Comparison of ENCODE assay signal across 6 cellular contexts in the genomic region with DNA sequence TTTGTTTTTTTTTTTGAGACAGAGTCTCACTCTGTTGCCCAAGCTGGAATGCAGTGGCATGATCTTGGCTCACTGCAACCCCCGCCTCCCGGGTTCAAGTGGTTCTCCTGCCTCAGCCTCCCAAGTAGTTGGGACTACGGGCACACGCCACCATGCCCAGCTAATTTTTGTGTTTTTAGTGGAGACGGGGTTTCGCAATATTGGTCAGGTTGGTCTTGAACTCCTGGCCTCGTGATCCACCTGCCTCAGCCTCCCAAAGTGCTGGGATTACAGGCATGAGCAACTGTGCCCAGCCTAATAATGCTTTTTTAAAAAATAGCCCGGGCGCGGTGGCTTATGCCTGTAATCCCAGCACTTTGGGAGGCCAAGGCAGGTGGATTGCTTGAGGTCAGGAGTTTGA. TPM values are rescaled to one million over a fixed set of nuclear protein-coding genes. Genes with fewer than 3 reads are reported as not detected.
DNase-seq lines count a peak whose midpoint lies in the region; ATAC-seq, FAIRE-seq and TF ChIP-seq lines count a peak whose summit lies in the region.
"Not testable (repeated sequence)": the region's sequence is repeated elsewhere in the genome, so short reads cannot be mapped to it uniquely, and the experiment has no call there.

No MANE protein-coding gene starts in this region.

- H3K9ac ChIP-seq in K562 (ENCODE audit: insufficient read depth in 1 of 2, low read depth in 2 of 2, low read length in 2 of 2); HepG2 (ENCODE audit: insufficient read depth, low read depth, low read length): not testable (repeated sequence)

- not testable (repeated sequence) for H3K4me2 ChIP-seq in K562 (ENCODE audit: insufficient read depth, low read length); HepG2 (ENCODE audit: low read depth, low read length)

- H3K27me3 ChIP-seq in K562 (ENCODE audit: control insufficient read depth in 2 of 2, insufficient read depth in 2 of 2, low read length in 2 of 2); left ventricle myocardium inferior (ENCODE audit: low read depth); HepG2 (ENCODE audit: control insufficient read depth in 1 of 2, insufficient read depth in 2 of 2, low read length in 2 of 2); gastrocnemius medialis: not testable (repeated sequence)

- DNase-seq in K562 (ENCODE audit: extremely low read depth in 1 of 4, low spot score in 3 of 4); left ventricle myocardium inferior; HepG2 (ENCODE audit: low spot score): not testable (repeated sequence)
- DNase-seq in gastrocnemius medialis = peak in 1 of 2 donors; percentile 32

- not testable (repeated sequence) for H4K20me1 ChIP-seq in K562 (replicated peaks; ENCODE audit: control insufficient read depth, insufficient read depth, low read length); HepG2 (ENCODE audit: insufficient read depth, low read length)

- H3K9me1 ChIP-seq in K562 (ENCODE audit: control insufficient read depth, insufficient read depth, low read length) = not testable (repeated sequence)

- not testable (repeated sequence) for TF ChIP-seq RAD21 in Ishikawa (IDR thresholded peaks at IDR 0.05; ENCODE audit: low read depth); K562 (CRISPR knock-in tag; conservative IDR thresholded peaks at IDR 0.05 in 1 of 2, IDR thresholded peaks at IDR 0.05 in 1 of 2); HepG2 (CRISPR knock-in tag; IDR thresholded peaks at IDR 0.05)

- TF ChIP-seq CTCF in C4-2B (conservative IDR thresholded peaks at IDR 0.05); K562 (IDR thresholded peaks at IDR 0.05 in 2 of 3, conservative IDR thresholded peaks at IDR 0.05 in 1 of 3; ENCODE audit: insufficient read depth in 2 of 3, low read depth in 1 of 3, low read length in 3 of 3); left ventricle myocardium inferior (IDR thresholded peaks at IDR 0.05; ENCODE audit: borderline replicate concordance); HepG2 (CRISPR knock-in tag; IDR thresholded peaks at IDR 0.05); gastrocnemius medialis (IDR thresholded peaks at IDR 0.05 in 4 of 5, conservative IDR thresholded peaks at IDR 0.05 in 1 of 5): not testable (repeated sequence)

- intact Hi-C loops in K562 (cut with micrococcal nuclease); left ventricle myocardium inferior (cut with micrococcal nuclease); HepG2 (cut with micrococcal nuclease; ENCODE audit: unreplicated experiment): not testable (repeated sequence)
- intact Hi-C loops in gastrocnemius medialis (cut with DNase I; ENCODE audit: low total_unique reads) = loop anchor here (5.0 kb wide), 1 partner anchor 524 kb away; no protein-coding TSS in a partner anchor

- not testable (repeated sequence) for H2AFZ ChIP-seq in K562 (ENCODE audit: low read depth, low read length); HepG2 (ENCODE audit: low read length)

- WGBS in K562 (ENCODE audit: insufficient coverage, low coverage, missing lambda C conversion rate) = 97% methylated on average over 7 of the region's 10 CpGs
- 94% methylated on average over 10 of the region's 10 CpGs for WGBS in HepG2 (ENCODE audit: low lambda C conversion rate)

- H3K4me3 ChIP-seq in K562; left ventricle myocardium inferior; HepG2 (replicated peaks in 1 of 3; ENCODE audit: insufficient read depth in 1 of 3, low read depth in 2 of 3, low read length in 3 of 3); gastrocnemius medialis: not testable (repeated sequence)

- in situ Hi-C loops in K562 (cut with MboI); HepG2 (cut with HindIII; ENCODE audit: extremely low pct_ligation_motif_present, low pct_unique_long_range_greater_than_20kb); gastrocnemius medialis (cut with MboI; ENCODE audit: low sequenced_read_pairs in 4 of 4): not testable (repeated sequence)

- peak overlapping the region; percentile 56 for H3K27ac ChIP-seq in C4-2B
- not testable (repeated sequence) for H3K27ac ChIP-seq in K562 (ENCODE audit: extremely low read depth, low read depth, low read length); HepG2 (ENCODE audit: extremely low read length, insufficient read depth, low read length)
- H3K27ac ChIP-seq in left ventricle myocardium inferior (replicated peaks) = peak overlapping the region; percentile 76
- H3K27ac ChIP-seq in gastrocnemius medialis = peak overlapping the region; percentile 80 to 89 (median 86)

- FAIRE-seq in K562 (lab: Jason Lieb, UNC); HepG2 (lab: Jason Lieb, UNC): not testable (repeated sequence)

- not testable (repeated sequence) for ATAC-seq in K562, HepG2, gastrocnemius medialis

- CTCF ChIA-PET in K562 (lab: Yijun Ruan, JAX; ENCODE audit: low intra/inter-chr PET ratio); HepG2 (lab: Yijun Ruan, JAX; ENCODE audit: low intra/inter-chr PET ratio, low total read pairs): not testable (repeated sequence)

- not testable (repeated sequence) for H3K4me1 ChIP-seq in K562 (replicated peaks in 1 of 2; ENCODE audit: control insufficient read depth in 2 of 2, insufficient read depth in 2 of 2, low read length in 2 of 2)
- peaks cover 18% of the 10 kb centered on the region for H3K4me1 ChIP-seq in left ventricle myocardium inferior
- peaks cover 17% of the 10 kb centered on the region for H3K4me1 ChIP-seq in HepG2 (ENCODE audit: insufficient read depth, low read length)
- peaks cover 12 to 16% of the 10 kb centered on the region in 2 donors for H3K4me1 ChIP-seq in gastrocnemius medialis

- not testable (repeated sequence) for TF ChIP-seq POLR2A in K562 (conservative IDR thresholded peaks at IDR 0.05); HepG2 (IDR thresholded peaks at IDR 0.05; ENCODE audit: insufficient read depth in 1 of 2, low read depth in 2 of 2, low read length in 2 of 2); gastrocnemius medialis (IDR thresholded peaks at IDR 0.05)

- H3K9me3 ChIP-seq in K562 (replicated peaks; ENCODE audit: control insufficient read depth, insufficient read depth, low read depth, low read length); left ventricle myocardium inferior (replicated peaks); HepG2 (ENCODE audit: low read length); gastrocnemius medialis: not testable (repeated sequence)

- H3K79me2 ChIP-seq in K562 (ENCODE audit: control insufficient read depth, insufficient read depth, low read length); HepG2 (ENCODE audit: insufficient read depth, low read length): not testable (repeated sequence)

- not testable (repeated sequence) for TF ChIP-seq EP300 in Ishikawa (IDR thresholded peaks at IDR 0.05; ENCODE audit: borderline replicate concordance); K562 (IDR thresholded peaks at IDR 0.05; ENCODE audit: low read length); HepG2 (IDR thresholded peaks at IDR 0.05; ENCODE audit: low read depth in 2 of 2, low read length in 2 of 2); HepG2 (CRISPR knock-in tag; IDR thresholded peaks at IDR 0.05; ENCODE audit: borderline replicate concordance)

- POLR2A ChIA-PET in K562 (lab: Yijun Ruan, JAX); HepG2 (lab: Yijun Ruan, JAX): not testable (repeated sequence)

- peaks cover 41% of the 10 kb centered on the region; the same call in 2 of the 3 replicates for H3K36me3 ChIP-seq in K562 (ENCODE audit: control insufficient read depth, insufficient read depth, low read length)
- peaks cover 47% of the 10 kb centered on the region for H3K36me3 ChIP-seq in left ventricle myocardium inferior
- H3K36me3 ChIP-seq in HepG2 (replicated peaks in 1 of 2; ENCODE audit: control insufficient read depth in 1 of 2, insufficient read depth in 2 of 2, low read length in 2 of 2) = peaks cover 11 to 60% of the 10 kb centered on the region in 2 experiments
- H3K36me3 ChIP-seq in gastrocnemius medialis = peaks cover 0 to 13% of the 10 kb centered on the region in 2 donors

- not testable (repeated sequence) for BruUV-seq in K562 (replicated peaks; lab: Mats Ljungman, UMichigan); HepG2 (replicated peaks; lab: Mats Ljungman, UMichigan)

RNA-seq across cellular contexts. Expression of a gene that starts 44.6 kb away (rescaled TPM):
- 47.5 and 49.5 TPM in 2 replicates for total RNA-seq in K562 (2011; cell fraction: chromatin; rRNA removed; ENCODE audit: low replicate concordance)
- total RNA-seq in K562 (2011; cell fraction: nucleolus; rRNA removed) = 29.6 and 31.0 TPM in 2 replicates
- total RNA-seq in K562 (2011; cell fraction: nucleoplasm; rRNA removed) = 18.6 and 28.7 TPM in 2 replicates
- total RNA-seq in K562 (2014; rRNA removed) (6.9 and 7.3 TPM in 2 replicates), K562 (2014; rRNA removed; fragmentation: Illumina TruSeq; extraction: Trizol) (8.9 and 11.7 TPM in 2 replicates), K562 (2015; rRNA removed; fragmentation: Illumina TruSeq; extraction: Trizol) (10.9 and 11.0 TPM in 2 replicates), K562 (2021) (12.2 and 13.8 TPM in 2 replicates), left ventricle myocardium inferior (17.9 TPM), HepG2 (2016; rRNA removed; fragmentation: Illumina TruSeq; extraction: Trizol) (28.5 and 35.1 TPM in 2 replicates), gastrocnemius medialis (10 to 100 TPM in 3 of 4 donors, 1 to 10 TPM in 1; 6.1 to 40.6 (median 18.0) TPM)
- polyA plus RNA-seq in K562 (2011; rRNA removed) (16.5 and 18.5 TPM in 2 replicates), K562 (2014; fragmentation: Illumina TruSeq; extraction: Trizol) (12.1 and 15.6 TPM in 2 replicates), K562 (2014; fragmentation: Nextera tagmentation; extraction: Ambion mirVana) (10 to 100 TPM; 14.1 to 23.2 TPM), K562 (2014; rRNA removed) (10.6 and 12.9 TPM in 2 replicates), HepG2 (2011; rRNA removed) (23.6 and 25.5 TPM in 2 replicates)
- polyA plus RNA-seq in K562 (2011; cell fraction: cytosol; rRNA removed) = 18.8 and 20.8 TPM in 2 replicates
- polyA plus RNA-seq in K562 (2011; cell fraction: nucleus; rRNA removed) = 31.7 and 33.9 TPM in 2 replicates
- polyA plus RNA-seq in K562 (2012) = 10.2 and 13.4 TPM in 2 replicates
- polyA minus RNA-seq in K562 (2011; rRNA and poly(A)+ RNA removed) = 24.4 and 25.7 TPM in 2 replicates
- 13.8 and 21.2 TPM in 2 replicates for polyA minus RNA-seq in K562 (2011; cell fraction: cytosol; rRNA and poly(A)+ RNA removed)
- 17.5 and 42.0 TPM in 2 replicates for polyA minus RNA-seq in K562 (2011; cell fraction: nucleus; rRNA and poly(A)+ RNA removed)
- total RNA-seq in HepG2 (2016; cell fraction: cytosol; rRNA removed; fragmentation: Illumina TruSeq; extraction: Trizol; ENCODE audit: low read depth) = 4.9 and 5.9 TPM in 2 replicates
- 26.2 and 34.3 TPM in 2 replicates for total RNA-seq in HepG2 (2016; cell fraction: insoluble cytoplasmic fraction; rRNA removed; fragmentation: Illumina TruSeq; extraction: Trizol)
- total RNA-seq in HepG2 (2016; cell fraction: membrane; rRNA removed; fragmentation: Illumina TruSeq; extraction: Trizol) = 13.9 and 14.8 TPM in 2 replicates
- total RNA-seq in HepG2 (2016; cell fraction: nucleus; rRNA removed; fragmentation: Illumina TruSeq; extraction: Trizol) = 23.0 and 24.4 TPM in 2 replicates
- 24.0 and 26.1 TPM in 2 replicates for polyA plus RNA-seq in HepG2 (2011; cell fraction: cytosol; rRNA removed)
- 23.4 and 27.7 TPM in 2 replicates for polyA plus RNA-seq in HepG2 (2011; cell fraction: nucleus; rRNA removed)
- 13.7 TPM in 2 replicates for polyA plus RNA-seq in HepG2 (2012)
- 4.0 and 4.6 TPM in 2 replicates for polyA plus RNA-seq in HepG2 (2016; cell fraction: cytosol; fragmentation: Illumina TruSeq; extraction: Trizol; ENCODE audit: low read depth)
- polyA plus RNA-seq in HepG2 (2016; cell fraction: insoluble cytoplasmic fraction; fragmentation: Illumina TruSeq; extraction: Trizol; ENCODE audit: low read depth) = 33.7 and 37.5 TPM in 2 replicates
- polyA plus RNA-seq in HepG2 (2016; cell fraction: membrane; fragmentation: Illumina TruSeq; extraction: Trizol; ENCODE audit: low read depth) = 7.5 and 8.8 TPM in 2 replicates
- polyA plus RNA-seq in HepG2 (2016; cell fraction: nucleus; fragmentation: Illumina TruSeq; extraction: Trizol; ENCODE audit: insufficient read depth, low read depth) = 23.4 and 28.9 TPM in 2 replicates
- 79.0 and 79.6 TPM in 2 replicates for polyA minus RNA-seq in HepG2 (2011; rRNA and poly(A)+ RNA removed; ENCODE audit: low replicate concordance)
- 23.7 and 24.0 TPM in 2 replicates for polyA minus RNA-seq in HepG2 (2011; cell fraction: cytosol; rRNA and poly(A)+ RNA removed)
- 29.1 and 37.9 TPM in 2 replicates for polyA minus RNA-seq in HepG2 (2011; cell fraction: nucleus; rRNA and poly(A)+ RNA removed)

RNA-seq across cellular contexts. Expression of a gene that starts 59.2 kb away (rescaled TPM):
- total RNA-seq in K562 (2011; cell fraction: chromatin; rRNA removed; ENCODE audit: low replicate concordance) = 0.16 and 0.35 TPM in 2 replicates
- total RNA-seq in K562 (2011; cell fraction: nucleolus; rRNA removed) = 0.17 TPM in 1 of 2 replicates, not detected in the other
- 0.15 TPM in 1 of 2 replicates, not detected in the other for total RNA-seq in K562 (2011; cell fraction: nucleoplasm; rRNA removed)
- 0.08 and 0.09 TPM in 2 replicates for total RNA-seq in K562 (2014; rRNA removed)
- 0.13 and 0.15 TPM in 2 replicates for total RNA-seq in K562 (2014; rRNA removed; fragmentation: Illumina TruSeq; extraction: Trizol)
- total RNA-seq in K562 (2015; rRNA removed; fragmentation: Illumina TruSeq; extraction: Trizol) = 0.08 and 0.14 TPM in 2 replicates
- total RNA-seq in K562 (2021) = 0.11 and 0.16 TPM in 2 replicates
- polyA plus RNA-seq in K562 (2011; rRNA removed) = 0.05 and 0.17 TPM in 2 replicates
- 0.12 and 0.31 TPM in 2 replicates for polyA plus RNA-seq in K562 (2011; cell fraction: cytosol; rRNA removed)
- 0.41 and 0.68 TPM in 2 replicates for polyA plus RNA-seq in K562 (2011; cell fraction: nucleus; rRNA removed)
- polyA plus RNA-seq in K562 (2012) = 0.49 and 0.64 TPM in 2 replicates
- polyA plus RNA-seq in K562 (2014; fragmentation: Illumina TruSeq; extraction: Trizol) = 0.21 and 0.25 TPM in 2 replicates
- polyA plus RNA-seq in K562 (2014; fragmentation: Nextera tagmentation; extraction: Ambion mirVana) = not detected
- 0.30 and 0.53 TPM in 2 replicates for polyA plus RNA-seq in K562 (2014; rRNA removed)
- polyA minus RNA-seq in K562 (2011; rRNA and poly(A)+ RNA removed) = 0.25 TPM in 1 of 2 replicates, not detected in the other
- not detected in 2 replicates for polyA minus RNA-seq in K562 (2011; cell fraction: cytosol; rRNA and poly(A)+ RNA removed)
- not detected in 2 replicates for polyA minus RNA-seq in K562 (2011; cell fraction: nucleus; rRNA and poly(A)+ RNA removed)
- total RNA-seq in left ventricle myocardium inferior = 17.1 TPM
- 17.2 and 18.5 TPM in 2 replicates for total RNA-seq in HepG2 (2016; rRNA removed; fragmentation: Illumina TruSeq; extraction: Trizol)
- 10.0 and 10.2 TPM in 2 replicates for total RNA-seq in HepG2 (2016; cell fraction: cytosol; rRNA removed; fragmentation: Illumina TruSeq; extraction: Trizol; ENCODE audit: low read depth)
- total RNA-seq in HepG2 (2016; cell fraction: insoluble cytoplasmic fraction; rRNA removed; fragmentation: Illumina TruSeq; extraction: Trizol) = 15.0 and 19.2 TPM in 2 replicates
- total RNA-seq in HepG2 (2016; cell fraction: membrane; rRNA removed; fragmentation: Illumina TruSeq; extraction: Trizol) = 28.0 and 32.7 TPM in 2 replicates
- 13.3 and 15.6 TPM in 2 replicates for total RNA-seq in HepG2 (2016; cell fraction: nucleus; rRNA removed; fragmentation: Illumina TruSeq; extraction: Trizol)
- 7.4 and 12.3 TPM in 2 replicates for polyA plus RNA-seq in HepG2 (2011; rRNA removed)
- 6.2 and 7.5 TPM in 2 replicates for polyA plus RNA-seq in HepG2 (2011; cell fraction: cytosol; rRNA removed)
- polyA plus RNA-seq in HepG2 (2011; cell fraction: nucleus; rRNA removed) = 33.9 and 49.5 TPM in 2 replicates
- polyA plus RNA-seq in HepG2 (2012) = 3.6 and 9.1 TPM in 2 replicates
- polyA plus RNA-seq in HepG2 (2016; cell fraction: cytosol; fragmentation: Illumina TruSeq; extraction: Trizol; ENCODE audit: low read depth) = 12.4 and 12.5 TPM in 2 replicates
- 18.7 and 21.4 TPM in 2 replicates for polyA plus RNA-seq in HepG2 (2016; cell fraction: insoluble cytoplasmic fraction; fragmentation: Illumina TruSeq; extraction: Trizol; ENCODE audit: low read depth)
- polyA plus RNA-seq in HepG2 (2016; cell fraction: membrane; fragmentation: Illumina TruSeq; extraction: Trizol; ENCODE audit: low read depth) = 29.3 and 32.2 TPM in 2 replicates
- 31.6 and 35.1 TPM in 2 replicates for polyA plus RNA-seq in HepG2 (2016; cell fraction: nucleus; fragmentation: Illumina TruSeq; extraction: Trizol; ENCODE audit: insufficient read depth, low read depth)
- 8.7 TPM in 1 of 2 replicates, not detected in the other for polyA minus RNA-seq in HepG2 (2011; rRNA and poly(A)+ RNA removed; ENCODE audit: low replicate concordance)
- 2.2 and 3.1 TPM in 2 replicates for polyA minus RNA-seq in HepG2 (2011; cell fraction: cytosol; rRNA and poly(A)+ RNA removed)
- 4.0 and 8.6 TPM in 2 replicates for polyA minus RNA-seq in HepG2 (2011; cell fraction: nucleus; rRNA and poly(A)+ RNA removed)
- total RNA-seq in gastrocnemius medialis = 1 to 10 TPM in 2 of 4 donors, under 1 TPM in 2; 0.51 to 7.3 (median 2.0) TPM
